Comparison of ENCODE assay signal across 12 cellular contexts in genomic region chr19:38706792-38707511, GRCh38. TPM values are rescaled to one million over a fixed set of nuclear protein-coding genes. Genes with fewer than 3 reads are reported as not detected.
DNase-seq lines count a peak whose midpoint lies in the region; ATAC-seq, FAIRE-seq and TF ChIP-seq lines count a peak whose summit lies in the region.
"Had no signal": no experiment of that assay in that cellular context is flagged by ENCODE, and none has a peak within 500 bp of the region (broad histone marks: within the 10 kb centered on the region; RNA-seq: fewer than 3 reads in every experiment).

No MANE protein-coding gene starts in this region.

- H3K9me3 ChIP-seq in right lobe of liver, result no peaks in the 10 kb centered on the region
- no peaks in the 10 kb centered on the region for H3K9me3 ChIP-seq in stomach smooth muscle (ENCODE audit: control insufficient read depth in 2 of 2, low read length in 2 of 2)

- no peak for TF ChIP-seq POLR2A in right lobe of liver (IDR thresholded peaks at IDR 0.05)
- no peak for TF ChIP-seq POLR2A in GM12892 (IDR thresholded peaks at IDR 0.05; ENCODE audit: low read depth, low read length)

- no peak for TF ChIP-seq RAD21 in Ishikawa (IDR thresholded peaks at IDR 0.05; ENCODE audit: low read depth)

- H3K27me3 ChIP-seq in brain microvascular endothelial cell (replicated peaks) (no peaks in the 10 kb centered on the region), right lobe of liver (no peaks in the 10 kb centered on the region), stomach smooth muscle (ENCODE audit: control insufficient read depth in 1 of 2, insufficient read depth in 2 of 2, low read length in 2 of 2) (no peaks in the 10 kb centered on the region)

- H3K36me3 ChIP-seq in brain microvascular endothelial cell (replicated peaks) (peaks cover 95% of the 10 kb centered on the region), right lobe of liver (peaks cover 0 to 87% (median 39%) of the 10 kb centered on the region in 4 donors), stomach smooth muscle (ENCODE audit: control insufficient read depth in 2 of 2, insufficient read depth in 2 of 2, low read length in 2 of 2) (peaks cover 50 to 71% of the 10 kb centered on the region in 2 donors)

- ATAC-seq in right lobe of liver, result peak in 2 of 4 donors; percentile 1
- ATAC-seq in HG03520 (IDR thresholded peaks at IDR 0.05; ENCODE audit: unreplicated experiment), result no peak

- no peak for FAIRE-seq in GM12892 (lab: Jason Lieb, UNC)

- H3K4me1 ChIP-seq in right lobe of liver (peaks cover 0 to 42% (median 20%) of the 10 kb centered on the region in 4 donors), stomach smooth muscle (ENCODE audit: control insufficient read depth, insufficient read depth, low read length) (peaks cover 75% of the 10 kb centered on the region)

- intact Hi-C loops in right lobe of liver (cut with DNase I), result loop anchor here in 1 of 2 donors (10.0 kb wide), 1 partner anchor 52 kb away; no protein-coding TSS in a partner anchor

- H3K27ac ChIP-seq in brain microvascular endothelial cell, result no peak overlapping the region
- H3K27ac ChIP-seq in right lobe of liver, result peak overlapping the region; percentile 26 to 63 (median 43)
- peak overlapping the region; percentile 84 for H3K27ac ChIP-seq in stomach smooth muscle (ENCODE audit: low read length)

- in situ Hi-C loops in brain microvascular endothelial cell (cut with HindIII; ENCODE audit: low pct_ligation_motif_present, low sequenced_read_pairs) (no loop called here), G401 (cut with HindIII; ENCODE audit: low sequenced_read_pairs) (no loop called here)

- TF ChIP-seq EP300 in Ishikawa (IDR thresholded peaks at IDR 0.05; ENCODE audit: borderline replicate concordance), result no peak

- no peak overlapping the region for H3K4me3 ChIP-seq in brain microvascular endothelial cell (ENCODE audit: low read depth, low read length)
- H3K4me3 ChIP-seq in right lobe of liver, result no peak overlapping the region
- no peak overlapping the region for H3K4me3 ChIP-seq in stomach smooth muscle (ENCODE audit: low read length in 2 of 2)

- peak overlapping the region in 1 of 2 donors; percentile 18 for H3K9ac ChIP-seq in stomach smooth muscle (ENCODE audit: low read length in 2 of 2)

- DNase-seq in brain microvascular endothelial cell (peak; percentile 45), right lobe of liver (no peak), G401 (ENCODE audit: low spot score) (no peak), GM12892 (ENCODE audit: insufficient read length) (no peak)
- no peak for DNase-seq in activated naive CD4-positive, alpha-beta T cell treated with anti-CD3 and anti-CD28 coated beads, Interleukin-2, amount 50 U/mL, for 16 hours
- DNase-seq: HCEC 1CT, NCI-H1092, T-helper 9 cell had no signal

- no peak for TF ChIP-seq CTCF in brain microvascular endothelial cell (IDR thresholded peaks at IDR 0.05; ENCODE audit: low read depth, low read length, missing control alignments)
- no peak for TF ChIP-seq CTCF in right lobe of liver (IDR thresholded peaks at IDR 0.05)

- 75% methylated on average over 10 of the region's 16 CpGs for WGBS in right lobe of liver (ENCODE audit: insufficient coverage, low coverage, low lambda C conversion rate, missing lambda C conversion rate)

TF ChIP-seq in Ishikawa, 13 proteins besides CTCF, POLR2A, EP300 and RAD21:
- TF ChIP-seq USF1 (IDR thresholded peaks at IDR 0.05), result no peak
- peak; percentile 32; the same call in 1 of the 2 replicates for TF ChIP-seq MAX (IDR thresholded peaks at IDR 0.05)
- no peak for TF ChIP-seq ZBTB7A (IDR thresholded peaks at IDR 0.05; ENCODE audit: low read depth)
- TF ChIP-seq, protein P1, sequence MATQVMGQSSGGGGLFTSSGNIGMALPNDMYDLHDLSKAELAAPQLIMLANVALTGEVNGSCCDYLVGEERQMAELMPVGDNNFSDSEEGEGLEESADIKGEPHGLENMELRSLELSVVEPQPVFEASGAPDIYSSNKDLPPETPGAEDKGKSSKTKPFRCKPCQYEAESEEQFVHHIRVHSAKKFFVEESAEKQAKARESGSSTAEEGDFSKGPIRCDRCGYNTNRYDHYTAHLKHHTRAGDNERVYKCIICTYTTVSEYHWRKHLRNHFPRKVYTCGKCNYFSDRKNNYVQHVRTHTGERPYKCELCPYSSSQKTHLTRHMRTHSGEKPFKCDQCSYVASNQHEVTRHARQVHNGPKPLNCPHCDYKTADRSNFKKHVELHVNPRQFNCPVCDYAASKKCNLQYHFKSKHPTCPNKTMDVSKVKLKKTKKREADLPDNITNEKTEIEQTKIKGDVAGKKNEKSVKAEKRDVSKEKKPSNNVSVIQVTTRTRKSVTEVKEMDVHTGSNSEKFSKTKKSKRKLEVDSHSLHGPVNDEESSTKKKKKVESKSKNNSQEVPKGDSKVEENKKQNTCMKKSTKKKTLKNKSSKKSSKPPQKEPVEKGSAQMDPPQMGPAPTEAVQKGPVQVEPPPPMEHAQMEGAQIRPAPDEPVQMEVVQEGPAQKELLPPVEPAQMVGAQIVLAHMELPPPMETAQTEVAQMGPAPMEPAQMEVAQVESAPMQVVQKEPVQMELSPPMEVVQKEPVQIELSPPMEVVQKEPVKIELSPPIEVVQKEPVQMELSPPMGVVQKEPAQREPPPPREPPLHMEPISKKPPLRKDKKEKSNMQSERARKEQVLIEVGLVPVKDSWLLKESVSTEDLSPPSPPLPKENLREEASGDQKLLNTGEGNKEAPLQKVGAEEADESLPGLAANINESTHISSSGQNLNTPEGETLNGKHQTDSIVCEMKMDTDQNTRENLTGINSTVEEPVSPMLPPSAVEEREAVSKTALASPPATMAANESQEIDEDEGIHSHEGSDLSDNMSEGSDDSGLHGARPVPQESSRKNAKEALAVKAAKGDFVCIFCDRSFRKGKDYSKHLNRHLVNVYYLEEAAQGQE (IDR thresholded peaks at IDR 0.05; ENCODE audit: low read depth), result no peak
- TF ChIP-seq YY1 (IDR thresholded peaks at IDR 0.05; ENCODE audit: low read depth), result no peak

RNA-seq across cellular contexts. Expression of gene CAPN12, which starts 37.3 kb away (rescaled TPM):
- 10 to 100 TPM in 3 of 6 experiments, 1 to 10 TPM in 3; 2.2 to 45.3 (median 16.3) TPM for total RNA-seq in right lobe of liver
- total RNA-seq in G401 (2014; rRNA removed; shearing (Covaris generic)), result 5.3 and 5.8 TPM in 2 replicates
- polyA plus RNA-seq in GM12892 (2012; ENCODE audit: missing spikeins), result 5.8 TPM
- total RNA-seq: Daoy had no signal

RNA-seq across cellular contexts. Expression of gene ACTN4, which starts 59.5 kb away (rescaled TPM):
- 100 to 1,000 TPM; 142 to 306 (median 201) TPM for total RNA-seq in right lobe of liver
- 173 and 182 TPM in 2 replicates for total RNA-seq in G401 (2014; rRNA removed; shearing (Covaris generic))
- 113 TPM for polyA plus RNA-seq in GM12892 (2012; ENCODE audit: missing spikeins)
